ENCODE assay signal across 27 cellular contexts in genomic region chr12:63318933-63319332, GRCh38.
"Had no signal": no experiment of that assay in that cellular context is flagged by ENCODE, and none has a peak within 500 bp of the region (broad histone marks: within the 10 kb centered on the region; RNA-seq: fewer than 3 reads in every experiment).

No MANE protein-coding gene starts in this region.

- H3K36me3 ChIP-seq: brain microvascular endothelial cell, cardiac muscle cell had no signal

- ATAC-seq: activated CD8-positive, alpha-beta T cell treated with anti-CD3 and anti-CD28 coated beads, Interleukin-2, amount 10 ng/mL, durations not matched to agents 7 days and 5 days; Panc1; T-helper 17 cell had no signal

- H3K27me3 ChIP-seq: brain microvascular endothelial cell, cardiac muscle cell had no signal

- H3K36me3 Mint-ChIP-seq: activated naive CD4-positive, alpha-beta T cell treated with anti-CD3 and anti-CD28 coated beads, Interleukin-2, amount 50 U/mL, for 72 hours; WTC11 had no signal

- DNase-seq: activated CD4-positive, alpha-beta T cell treated with anti-CD3 and anti-CD28 coated beads for 48 hours; activated CD4-positive, alpha-beta T cell treated with anti-CD3 and anti-CD28 coated beads, Interleukin-2, amount 50 U/mL, for 4 hours; activated CD4-positive, CD25-positive, alpha-beta regulatory T cell treated with anti-CD3 and anti-CD28 coated beads, Interleukin-2, amount 50 U/mL, for 72 hours; activated CD8-positive, alpha-beta T cell treated with anti-CD3 and anti-CD28 coated beads, Interleukin-2, amount 10 ng/mL, durations not matched to agents 7 days and 5 days; activated effector memory CD4-positive, alpha-beta T cell treated with Interleukin-2 at 50 U/mL for 16 hours; activated naive CD4-positive, alpha-beta T cell treated with Interleukin-2 at 50 U/mL for 16 hours; activated naive CD8-positive, alpha-beta T cell treated with anti-CD3 and anti-CD28 coated beads, Interleukin-2, amount 50 U/mL, for 24 hours; activated T-cell treated with anti-CD3 and anti-CD28 coated beads, Interleukin-2, amount 50 U/mL, for 24 hours; amniotic stem cell; NCI-H1092; NCI-H1417 treated with DMSO at 0.1 percent for 48 hours; NCI-H1694; NCI-H2029; NCI-H2107; NCI-H2171 treated with DMSO at 0.1 percent for 48 hours; NCI-H526; NCI-H774; Right ventricle myocardium superior; RPMI8226; T-helper 17 cell; T-helper 9 cell had no signal

- H3K4me3 Mint-ChIP-seq: activated CD8-positive, alpha-beta T cell treated with anti-CD3 and anti-CD28 coated beads, Interleukin-2, amount 10 ng/mL, durations not matched to agents 7 days and 5 days; activated naive CD8-positive, alpha-beta T cell treated with anti-CD3 and anti-CD28 coated beads, Interleukin-2, amount 50 U/mL, for 24 hours; activated T-cell treated with anti-CD3 and anti-CD28 coated beads, Interleukin-2, amount 50 U/mL, for 24 hours; activated T-helper 1 cell treated with anti-CD3 and anti-CD28 coated beads, Interleukin-12 subunit alpha, Interleukin-12 subunit beta, Interleukin-2, Interleukin-4 antibody, amounts not matched to agents 30 ng/mL and 10 ng/mL and 1 ng/mL, durations not matched to agents 14 hours and 24 hours and 36 hours; T-helper 17 cell; WTC11 had no signal

- H3K4me3 ChIP-seq: cardiac muscle cell had no signal

- H3K27me3 Mint-ChIP-seq: activated naive CD8-positive, alpha-beta T cell treated with anti-CD3 and anti-CD28 coated beads, Interleukin-2, amount 50 U/mL, for 24 hours; activated T-cell treated with anti-CD3 and anti-CD28 coated beads, Interleukin-2, amount 50 U/mL, for 24 hours; T-helper 17 cell had no signal

- H3K27ac ChIP-seq: brain microvascular endothelial cell, cardiac muscle cell had no signal

- H3K27ac Mint-ChIP-seq: activated CD8-positive, alpha-beta T cell treated with anti-CD3 and anti-CD28 coated beads, Interleukin-2, amount 10 ng/mL, durations not matched to agents 7 days and 5 days; activated naive CD4-positive, alpha-beta T cell treated with anti-CD3 and anti-CD28 coated beads, Interleukin-2, amount 50 U/mL, for 72 hours; activated naive CD8-positive, alpha-beta T cell treated with anti-CD3 and anti-CD28 coated beads, Interleukin-2, amount 50 U/mL, for 24 hours; activated T-cell treated with anti-CD3 and anti-CD28 coated beads, Interleukin-2, amount 50 U/mL, for 24 hours; activated T-helper 1 cell treated with anti-CD3 and anti-CD28 coated beads, Interleukin-12 subunit alpha, Interleukin-12 subunit beta, Interleukin-2, Interleukin-4 antibody, amounts not matched to agents 30 ng/mL and 10 ng/mL and 1 ng/mL, durations not matched to agents 14 hours and 24 hours and 36 hours; T-helper 17 cell; WTC11 had no signal

- H3K4me1 Mint-ChIP-seq: activated naive CD8-positive, alpha-beta T cell treated with anti-CD3 and anti-CD28 coated beads, Interleukin-2, amount 50 U/mL, for 24 hours; T-helper 17 cell had no signal

- H3K9me3 Mint-ChIP-seq: activated naive CD8-positive, alpha-beta T cell treated with anti-CD3 and anti-CD28 coated beads, Interleukin-2, amount 50 U/mL, for 24 hours; activated T-cell treated with anti-CD3 and anti-CD28 coated beads, Interleukin-2, amount 50 U/mL, for 24 hours; activated T-helper 1 cell treated with anti-CD3 and anti-CD28 coated beads, Interleukin-12 subunit alpha, Interleukin-12 subunit beta, Interleukin-2, Interleukin-4 antibody, amounts not matched to agents 30 ng/mL and 10 ng/mL and 1 ng/mL, durations not matched to agents 14 hours and 24 hours and 36 hours had no signal
